9 cellular contexts compared by ENCODE assay signal in the genomic region with DNA sequence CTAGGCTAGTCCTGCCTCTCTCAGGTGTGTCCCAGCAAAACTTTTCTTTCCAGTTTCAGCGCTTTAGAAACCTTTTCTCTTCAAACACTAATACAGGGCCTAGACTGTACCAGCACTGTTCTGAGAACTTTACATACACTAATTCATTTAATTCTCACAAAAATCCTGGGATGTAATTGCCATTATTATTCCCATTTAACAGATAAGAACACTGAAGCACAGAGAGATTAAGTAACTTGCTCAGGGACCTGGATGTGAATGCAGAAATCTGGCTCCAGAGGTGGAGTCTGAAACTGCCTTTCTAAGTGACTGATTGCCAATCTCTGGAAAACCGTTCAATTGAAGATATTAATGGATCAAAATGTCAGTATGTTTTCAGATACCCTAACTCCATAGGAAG. TPM values are rescaled to one million over a fixed set of nuclear protein-coding genes. Genes with fewer than 3 reads are reported as not detected.
DNase-seq lines count a peak whose midpoint lies in the region; ATAC-seq, FAIRE-seq and TF ChIP-seq lines count a peak whose summit lies in the region.
"Had no signal": no experiment of that assay in that cellular context is flagged by ENCODE, and none has a peak within 500 bp of the region (broad histone marks: within the 10 kb centered on the region; RNA-seq: fewer than 3 reads in every experiment).

No MANE protein-coding gene starts in this region.

- in situ Hi-C loops in HAP-1 (cut with MboI; ENCODE audit: low sequenced_read_pairs), result no loop called here

- peak overlapping the region; percentile 72 for H3K4me3 Mint-ChIP-seq in activated naive CD4-positive, alpha-beta T cell treated with anti-CD3 and anti-CD28 coated beads for 36 hours
- peak overlapping the region; percentile 78 for H3K4me3 Mint-ChIP-seq in activated CD8-positive, alpha-beta T cell treated with anti-CD3 and anti-CD28 coated beads, Interleukin-2, amount 10 ng/mL, durations not matched to agents 7 days and 5 days
- H3K4me3 Mint-ChIP-seq in immature natural killer cell, result peak overlapping the region; percentile 85 to 91 (median 88)

- H3K36me3 ChIP-seq in stomach (no peaks in the 10 kb centered on the region), HAP-1 (replicated peaks) (no peaks in the 10 kb centered on the region; the same call in 1 of the 2 replicates)

- H3K9me3 ChIP-seq in stomach (no peaks in the 10 kb centered on the region), HAP-1 (no peaks in the 10 kb centered on the region)
- H3K9me3 ChIP-seq: BE2C had no signal

- ATAC-seq in activated CD8-positive, alpha-beta T cell treated with anti-CD3 and anti-CD28 coated beads, Interleukin-2, amount 10 ng/mL, durations not matched to agents 7 days and 5 days, result no peak

- CTCF ChIA-PET in activated naive CD4-positive, alpha-beta T cell treated with anti-CD3 and anti-CD28 coated beads for 36 hours (lab: Charles Lee), result interaction anchor here (0.6 to 1.5 kb wide), 3 partner anchors 47 to 87 kb away, joined by 3 read pairs; no protein-coding TSS in a partner anchor
- CTCF ChIA-PET in activated CD8-positive, alpha-beta T cell treated with anti-CD3 and anti-CD28 coated beads, Interleukin-2, amount 10 ng/mL, durations not matched to agents 7 days and 5 days (lab: Charles Lee), result interaction anchor here (0.6 to 4.4 kb wide), 7 partner anchors 15 to 98 kb away, joined by 3 to 35 read pairs (median 5); no protein-coding TSS in a partner anchor

- H3K36me3 Mint-ChIP-seq in activated naive CD4-positive, alpha-beta T cell treated with anti-CD3 and anti-CD28 coated beads for 36 hours (ENCODE audit: low read depth), result peaks cover 7% of the 10 kb centered on the region
- H3K36me3 Mint-ChIP-seq in activated CD8-positive, alpha-beta T cell treated with anti-CD3 and anti-CD28 coated beads, Interleukin-2, amount 10 ng/mL, durations not matched to agents 7 days and 5 days (ENCODE audit: low read depth), result peaks cover 5% of the 10 kb centered on the region
- H3K36me3 Mint-ChIP-seq in immature natural killer cell, result no peaks in the 10 kb centered on the region

- H3K27ac Mint-ChIP-seq in activated naive CD4-positive, alpha-beta T cell treated with anti-CD3 and anti-CD28 coated beads for 36 hours, result no peak overlapping the region
- H3K27ac Mint-ChIP-seq in activated CD8-positive, alpha-beta T cell treated with anti-CD3 and anti-CD28 coated beads, Interleukin-2, amount 10 ng/mL, durations not matched to agents 7 days and 5 days, result no peak overlapping the region
- peak overlapping the region; percentile 72 to 89 (median 84) for H3K27ac Mint-ChIP-seq in immature natural killer cell

- 55 to 60% (median 59%) methylated on average over 2 of the region's 2 CpGs for WGBS in stomach, 5 donors

- no peak for TF ChIP-seq POLR2A in stomach (IDR thresholded peaks at IDR 0.05)

- H3K9me3 Mint-ChIP-seq in activated naive CD4-positive, alpha-beta T cell treated with anti-CD3 and anti-CD28 coated beads for 36 hours, result no peaks in the 10 kb centered on the region
- H3K9me3 Mint-ChIP-seq in activated CD8-positive, alpha-beta T cell treated with anti-CD3 and anti-CD28 coated beads, Interleukin-2, amount 10 ng/mL, durations not matched to agents 7 days and 5 days (ENCODE audit: insufficient read depth), result no peaks in the 10 kb centered on the region
- no peaks in the 10 kb centered on the region for H3K9me3 Mint-ChIP-seq in immature natural killer cell

- intact Hi-C loops in activated naive CD4-positive, alpha-beta T cell treated with anti-CD3 and anti-CD28 coated beads for 36 hours (cut with micrococcal nuclease), result loop anchor here (10.0 kb wide), 4 partner anchors 88 to 1008 kb away; partner anchors contain the start of gene POGK
- intact Hi-C loops in stomach (cut with DNase I; ENCODE audit: low total_unique reads), result loop anchor here (10.0 kb wide), 1 partner anchor 62 kb away; the partner anchor contains the start of gene TMCO1

- POLR2A ChIA-PET in activated CD8-positive, alpha-beta T cell treated with anti-CD3 and anti-CD28 coated beads, Interleukin-2, amount 10 ng/mL, durations not matched to agents 7 days and 5 days (lab: Charles Lee), result interaction anchor here (1.9 kb wide), 1 partner anchor 58 kb away, joined by 11 read pairs; the partner anchor contains the start of gene TMCO1

- H3K4me1 ChIP-seq in stomach, result peaks cover 16 to 27% (median 24%) of the 10 kb centered on the region in 4 donors
- H3K4me1 ChIP-seq in HAP-1, result peaks cover 7% of the 10 kb centered on the region

- no peak for FAIRE-seq in HTR-8/SVneo (lab: Jason Lieb, UNC)

- H3K27me3 ChIP-seq in stomach, result no peaks in the 10 kb centered on the region
- no peaks in the 10 kb centered on the region for H3K27me3 ChIP-seq in HAP-1 (ENCODE audit: low read depth)
- H3K27me3 ChIP-seq: BE2C had no signal

- H3K4me3 ChIP-seq in stomach, result peak overlapping the region; percentile 72 to 94 (median 86)
- no peak overlapping the region for H3K4me3 ChIP-seq in HAP-1

- H3K4me1 Mint-ChIP-seq in activated naive CD4-positive, alpha-beta T cell treated with anti-CD3 and anti-CD28 coated beads for 36 hours (ENCODE audit: low read depth), result peaks cover 13% of the 10 kb centered on the region
- H3K4me1 Mint-ChIP-seq in activated CD8-positive, alpha-beta T cell treated with anti-CD3 and anti-CD28 coated beads, Interleukin-2, amount 10 ng/mL, durations not matched to agents 7 days and 5 days (ENCODE audit: low read depth), result peaks cover 18% of the 10 kb centered on the region
- peaks cover 22 to 26% of the 10 kb centered on the region in 2 donors for H3K4me1 Mint-ChIP-seq in immature natural killer cell

- no peak for DNase-seq in activated naive CD4-positive, alpha-beta T cell treated with anti-CD3 and anti-CD28 coated beads for 36 hours
- no peak for DNase-seq in activated naive CD4-positive, alpha-beta T cell treated with Interleukin-2 at 50 U/mL for 16 hours
- DNase-seq in activated CD8-positive, alpha-beta T cell treated with anti-CD3 and anti-CD28 coated beads, Interleukin-2, amount 10 ng/mL, durations not matched to agents 7 days and 5 days, result no peak
- no peak for DNase-seq in immature natural killer cell
- no peak for DNase-seq in stomach
- no peak for DNase-seq in stimulated activated naive CD4-positive, alpha-beta T cell treated with Interleukin-2 at 50 U/mL for 16 hours (lab: John Stamatoyannopoulos, UW)
- DNase-seq in HAP-1 (ENCODE audit: low spot score in 2 of 2), result no peak
- no peak for DNase-seq in HTR-8/SVneo (ENCODE audit: insufficient read length, low spot score)

- TF ChIP-seq EP300 in stomach (IDR thresholded peaks at IDR 0.05), result no peak

- no peak for TF ChIP-seq CTCF in stomach (IDR thresholded peaks at IDR 0.05)

- peaks cover 5% of the 10 kb centered on the region for H3K27me3 Mint-ChIP-seq in activated naive CD4-positive, alpha-beta T cell treated with anti-CD3 and anti-CD28 coated beads for 36 hours (ENCODE audit: low read depth)
- H3K27me3 Mint-ChIP-seq in activated CD8-positive, alpha-beta T cell treated with anti-CD3 and anti-CD28 coated beads, Interleukin-2, amount 10 ng/mL, durations not matched to agents 7 days and 5 days (ENCODE audit: low read depth), result peaks cover 13% of the 10 kb centered on the region
- peaks cover 3 to 14% (median 10%) of the 10 kb centered on the region in 3 donors for H3K27me3 Mint-ChIP-seq in immature natural killer cell (ENCODE audit: low read depth in 3 of 3)

- peak overlapping the region; percentile 23 to 98 (median 94) for H3K27ac ChIP-seq in stomach

RNA-seq across cellular contexts. Expression of gene UCK2, which starts 0.8 kb away (rescaled TPM):
- 10 to 100 TPM; 58.8 to 61.5 TPM for total RNA-seq in activated naive CD4-positive, alpha-beta T cell treated with anti-CD3 and anti-CD28 coated beads for 36 hours
- 10 to 100 TPM; 28.4 to 32.4 TPM for total RNA-seq in activated CD8-positive, alpha-beta T cell treated with anti-CD3 and anti-CD28 coated beads, Interleukin-2, amount 10 ng/mL, durations not matched to agents 7 days and 5 days
- polyA plus RNA-seq in immature natural killer cell (10 to 100 TPM; 18.4 to 28.7 (median 24.8) TPM), stomach (10 to 100 TPM; 16.5 to 21.5 (median 20.5) TPM)
- total RNA-seq in stomach, result 10 to 100 TPM; 12.3 to 72.8 (median 40.4) TPM

RNA-seq across cellular contexts. Expression of gene TMCO1, which starts 57.9 kb away (rescaled TPM):
- 10 to 100 TPM; 50.5 to 50.7 TPM for total RNA-seq in activated naive CD4-positive, alpha-beta T cell treated with anti-CD3 and anti-CD28 coated beads for 36 hours
- total RNA-seq in activated CD8-positive, alpha-beta T cell treated with anti-CD3 and anti-CD28 coated beads, Interleukin-2, amount 10 ng/mL, durations not matched to agents 7 days and 5 days, result 10 to 100 TPM; 89.0 to 90.1 TPM
- polyA plus RNA-seq in immature natural killer cell, result 100 to 1,000 TPM; 146 to 161 (median 152) TPM
- 10 to 100 TPM in 4 of 5 donors, 1 to 10 TPM in 1; 6.7 to 69.2 (median 35.0) TPM for total RNA-seq in stomach
- 10 to 100 TPM; 24.4 to 56.0 (median 44.5) TPM for polyA plus RNA-seq in stomach

Comparison
In these comparisons a context has a peak if more than half of its experiments do, and no peak if none do; other contexts are left out.
1. H3K27ac Mint-ChIP-seq: peak in immature natural killer cell (6 of 6); none in activated naive CD4-positive, alpha-beta T cell treated with anti-CD3 and anti-CD28 coated beads for 36 hours (single experiment) and activated CD8-positive, alpha-beta T cell treated with anti-CD3 and anti-CD28 coated beads, Interleukin-2, amount 10 ng/mL, durations not matched to agents 7 days and 5 days (single experiment).
2. Peak in every context shown above with its lines, with median percentiles within 50 percentile points of each other: H3K4me3 Mint-ChIP-seq.